8 cellular contexts compared by ENCODE assay signal in genomic region chr3:6799264-6799915, GRCh38.
DNase-seq lines count a peak whose midpoint lies in the region; ATAC-seq and TF ChIP-seq lines count a peak whose summit lies in the region.

No MANE protein-coding gene starts in this region.

- TF ChIP-seq POLR2A in upper lobe of left lung (IDR thresholded peaks at IDR 0.05): no peak

- H3K4me3 ChIP-seq in BE2C (ENCODE audit: low read depth, low read length) (no peak overlapping the region), brain microvascular endothelial cell (ENCODE audit: low read depth, low read length) (no peak overlapping the region), upper lobe of left lung (no peak overlapping the region)

- peak; percentile 64 for TF ChIP-seq CTCF in BE2C (IDR thresholded peaks at IDR 0.05; ENCODE audit: low read depth, low read length)
- TF ChIP-seq CTCF in brain microvascular endothelial cell (IDR thresholded peaks at IDR 0.05; ENCODE audit: low read depth, low read length, missing control alignments): peak; percentile 79
- peak; percentile 26 to 62 (median 58) for TF ChIP-seq CTCF in upper lobe of left lung (IDR thresholded peaks at IDR 0.05)

- DNase-seq in BE2C (peak; percentile 37), NCI-H460 (ENCODE audit: extremely low read depth, low read depth) (peak; percentile 4), brain microvascular endothelial cell (no peak), lung microvascular endothelial cell (ENCODE audit: low read depth in 2 of 2) (peak; percentile 35 to 52), upper lobe of left lung (peak in 1 of 2 donors; percentile 23), activated T-cell treated with anti-CD3 and anti-CD28 coated beads for 4 hours (no peak)

- no peak for TF ChIP-seq EP300 in upper lobe of left lung (IDR thresholded peaks at IDR 0.05)

- no peak overlapping the region for H3K27ac ChIP-seq in brain microvascular endothelial cell
- no peak overlapping the region for H3K27ac ChIP-seq in upper lobe of left lung

- ATAC-seq in GM18511 (IDR thresholded peaks at IDR 0.05; ENCODE audit: unreplicated experiment) (peak; percentile 93), HG02885 (IDR thresholded peaks at IDR 0.05; ENCODE audit: poor library complexity, unreplicated experiment) (peak; percentile 91), upper lobe of left lung (ENCODE audit: low FRiP score in 2 of 2) (peak; percentile 49 to 70)

- H3K4me1 ChIP-seq in BE2C (no peaks in the 10 kb centered on the region), upper lobe of left lung (no peaks in the 10 kb centered on the region)

- 56% methylated on average over 6 of the region's 6 CpGs for WGBS in upper lobe of left lung, 2 donors

- in situ Hi-C loops in brain microvascular endothelial cell (cut with HindIII; ENCODE audit: low pct_ligation_motif_present, low sequenced_read_pairs): no loop called here

- H3K9me3 ChIP-seq in BE2C: no peaks in the 10 kb centered on the region
- H3K9me3 ChIP-seq in upper lobe of left lung: no peaks in the 10 kb centered on the region

- H3K27me3 ChIP-seq in BE2C: no peaks in the 10 kb centered on the region
- H3K27me3 ChIP-seq in brain microvascular endothelial cell (replicated peaks): no peaks in the 10 kb centered on the region
- no peaks in the 10 kb centered on the region for H3K27me3 ChIP-seq in upper lobe of left lung

- H3K36me3 ChIP-seq in BE2C (no peaks in the 10 kb centered on the region), brain microvascular endothelial cell (replicated peaks) (no peaks in the 10 kb centered on the region), upper lobe of left lung (no peaks in the 10 kb centered on the region)

Comparison
In these comparisons a context has a peak if more than half of its experiments do, and no peak if none do; other contexts are left out.
1. DNase-seq: peak in BE2C (single experiment), NCI-H460 (single experiment) and lung microvascular endothelial cell (2 of 2); none in brain microvascular endothelial cell (single experiment) and activated T-cell treated with anti-CD3 and anti-CD28 coated beads for 4 hours (single experiment).
2. Peak in every context shown above with its lines, with median percentiles within 50 percentile points of each other: CTCF ChIP-seq and ATAC-seq.